In genomic region chr20:1266167-1266973, GRCh38 we compare ENCODE assay signal across 2 cellular contexts.
TF ChIP-seq lines count a peak whose summit lies in the region.

SNPH (plus strand) TSS chr20:1266294; CDS start chr20:1296240, 29,946 bp downstream.

TF ChIP-seq in GM23338, 12 proteins besides CTCF, POLR2A, EP300 and RAD21 (continued from another document):
- TF ChIP-seq ETS1 (IDR thresholded peaks at IDR 0.05): no peak
- no peak for TF ChIP-seq CREB1 (CRISPR knock-in tag; IDR thresholded peaks at IDR 0.05; ENCODE audit: low read depth)
- TF ChIP-seq NANOG (IDR thresholded peaks at IDR 0.05; ENCODE audit: borderline replicate concordance): no peak
- no peak for TF ChIP-seq REST (IDR thresholded peaks at IDR 0.05; ENCODE audit: unreplicated experiment)
- no peak for TF ChIP-seq JUNB (IDR thresholded peaks at IDR 0.05; ENCODE audit: unreplicated experiment)
- TF ChIP-seq POLR2AphosphoS5 (IDR thresholded peaks at IDR 0.05; ENCODE audit: low read depth): no peak
- no peak for TF ChIP-seq STAT1 (IDR thresholded peaks at IDR 0.05; ENCODE audit: unreplicated experiment)

TF ChIP-seq in HepG2, 621 proteins besides CTCF, POLR2A, EP300 and RAD21 (continued from another document and continues in another):
- TF ChIP-seq ZNF747 (CRISPR knock-in tag; IDR thresholded peaks at IDR 0.05; ENCODE audit: borderline replicate concordance): no peak
- TF ChIP-seq SRSF1 (optimal IDR thresholded peaks at IDR 0.05; ENCODE audit: low read depth, low read length): peak; percentile 79
- TF ChIP-seq MEIS1 (CRISPR knock-in tag; IDR thresholded peaks at IDR 0.05; ENCODE audit: borderline replicate concordance): no peak
- peak; percentile 25; the same call in 1 of the 2 replicates for TF ChIP-seq ZFP91 (CRISPR knock-in tag; IDR thresholded peaks at IDR 0.05; ENCODE audit: borderline replicate concordance)
- 0 out of 2 replicates have a peak, but pooled peaks have one; percentile 75 for TF ChIP-seq SMAD1 (CRISPR knock-in tag; IDR thresholded peaks at IDR 0.05; ENCODE audit: borderline replicate concordance, low read depth)
- TF ChIP-seq PATZ1 (CRISPR knock-in tag; IDR thresholded peaks at IDR 0.05): peak; percentile 24; the same call in 1 of the 2 replicates
- no peak for TF ChIP-seq SYNCRIP (IDR thresholded peaks at IDR 0.05; ENCODE audit: insufficient read depth, low read depth, low read length)
- TF ChIP-seq IRF2 (CRISPR knock-in tag; IDR thresholded peaks at IDR 0.05): no peak
- no peak; the same call in 1 of the 2 replicates for TF ChIP-seq PHF8 (CRISPR knock-in tag; IDR thresholded peaks at IDR 0.05)
- TF ChIP-seq ZNF768 (CRISPR knock-in tag; IDR thresholded peaks at IDR 0.05): peak; percentile 13; the same call in 1 of the 2 replicates
- no peak; the same call in 1 of the 2 replicates for TF ChIP-seq ZNF331 (CRISPR knock-in tag; IDR thresholded peaks at IDR 0.05)
- no peak for TF ChIP-seq ZNF513 (CRISPR knock-in tag; conservative IDR thresholded peaks at IDR 0.05)
- 0 out of 2 replicates have a peak, but pooled peaks have one; percentile 3 for TF ChIP-seq SALL2 (CRISPR knock-in tag; IDR thresholded peaks at IDR 0.05)
- TF ChIP-seq ARID4A (CRISPR knock-in tag; IDR thresholded peaks at IDR 0.05; ENCODE audit: borderline replicate concordance): peak; percentile 40; the same call in 1 of the 2 replicates
- peak; percentile 42; the same call in 1 of the 2 replicates for TF ChIP-seq ZNF263 (CRISPR knock-in tag; IDR thresholded peaks at IDR 0.05)
- TF ChIP-seq MED13 (CRISPR knock-in tag; IDR thresholded peaks at IDR 0.05): no peak
- TF ChIP-seq HNRNPLL (IDR thresholded peaks at IDR 0.05; ENCODE audit: low read depth, low read length, poor library complexity, severe bottlenecking): peak; percentile 54
- 0 out of 2 replicates have a peak, but pooled peaks have one; percentile 47 for TF ChIP-seq MTF2 (CRISPR knock-in tag; IDR thresholded peaks at IDR 0.05; ENCODE audit: borderline replicate concordance)
- TF ChIP-seq DRAP1 (CRISPR knock-in tag; IDR thresholded peaks at IDR 0.05): no peak
- no peak for TF ChIP-seq FOXK1 (CRISPR knock-in tag; IDR thresholded peaks at IDR 0.05; ENCODE audit: borderline replicate concordance, low read depth)
- TF ChIP-seq ZNF329 (CRISPR knock-in tag; IDR thresholded peaks at IDR 0.05; ENCODE audit: low read depth): no peak
- TF ChIP-seq BHLHE40 (IDR thresholded peaks at IDR 0.05; ENCODE audit: low read length): no peak
- no peak for TF ChIP-seq KDM3A (CRISPR knock-in tag; IDR thresholded peaks at IDR 0.05; ENCODE audit: low read depth)
- no peak for TF ChIP-seq FOXO1 (CRISPR knock-in tag; IDR thresholded peaks at IDR 0.05)
- TF ChIP-seq HCFC1 (IDR thresholded peaks at IDR 0.05; ENCODE audit: low read depth, low read length): no peak
- no peak for TF ChIP-seq MXD4 (CRISPR knock-in tag; IDR thresholded peaks at IDR 0.05)
- TF ChIP-seq FOSL2 (CRISPR knock-in tag; IDR thresholded peaks at IDR 0.05): peak; percentile 81
- TF ChIP-seq ZFP36 (IDR thresholded peaks at IDR 0.05; ENCODE audit: borderline replicate concordance, low read depth, low read length, partially characterized antibody): no peak
- no peak for TF ChIP-seq ZNF484 (CRISPR knock-in tag; IDR thresholded peaks at IDR 0.05; ENCODE audit: borderline replicate concordance, low read depth)
- TF ChIP-seq ZNF589 (CRISPR knock-in tag; conservative IDR thresholded peaks at IDR 0.05): no peak
- no peak for TF ChIP-seq ZNF12 (CRISPR knock-in tag; IDR thresholded peaks at IDR 0.05)
- TF ChIP-seq ZNF800 (CRISPR knock-in tag; IDR thresholded peaks at IDR 0.05): peak; percentile 71
- TF ChIP-seq ZNF326 (CRISPR knock-in tag; IDR thresholded peaks at IDR 0.05; ENCODE audit: borderline replicate concordance): no peak
- TF ChIP-seq ATAD3A (CRISPR knock-in tag; IDR thresholded peaks at IDR 0.05): no peak
- no peak for TF ChIP-seq ZNF576 (CRISPR knock-in tag; IDR thresholded peaks at IDR 0.05)
- TF ChIP-seq NR2C2 (CRISPR knock-in tag; IDR thresholded peaks at IDR 0.05; ENCODE audit: borderline replicate concordance): no peak
- no peak; the same call in 1 of the 2 replicates for TF ChIP-seq GABPB1 (CRISPR knock-in tag; IDR thresholded peaks at IDR 0.05)
- TF ChIP-seq ZNF775 (CRISPR knock-in tag; IDR thresholded peaks at IDR 0.05; ENCODE audit: borderline replicate concordance): no peak
- peak; percentile 18 for TF ChIP-seq TAF15 (IDR thresholded peaks at IDR 0.05; ENCODE audit: low read depth, low read length, poor library complexity, severe bottlenecking)
- no peak for TF ChIP-seq MAF1 (CRISPR knock-in tag; IDR thresholded peaks at IDR 0.05; ENCODE audit: borderline replicate concordance)
